In the genomic region with DNA sequence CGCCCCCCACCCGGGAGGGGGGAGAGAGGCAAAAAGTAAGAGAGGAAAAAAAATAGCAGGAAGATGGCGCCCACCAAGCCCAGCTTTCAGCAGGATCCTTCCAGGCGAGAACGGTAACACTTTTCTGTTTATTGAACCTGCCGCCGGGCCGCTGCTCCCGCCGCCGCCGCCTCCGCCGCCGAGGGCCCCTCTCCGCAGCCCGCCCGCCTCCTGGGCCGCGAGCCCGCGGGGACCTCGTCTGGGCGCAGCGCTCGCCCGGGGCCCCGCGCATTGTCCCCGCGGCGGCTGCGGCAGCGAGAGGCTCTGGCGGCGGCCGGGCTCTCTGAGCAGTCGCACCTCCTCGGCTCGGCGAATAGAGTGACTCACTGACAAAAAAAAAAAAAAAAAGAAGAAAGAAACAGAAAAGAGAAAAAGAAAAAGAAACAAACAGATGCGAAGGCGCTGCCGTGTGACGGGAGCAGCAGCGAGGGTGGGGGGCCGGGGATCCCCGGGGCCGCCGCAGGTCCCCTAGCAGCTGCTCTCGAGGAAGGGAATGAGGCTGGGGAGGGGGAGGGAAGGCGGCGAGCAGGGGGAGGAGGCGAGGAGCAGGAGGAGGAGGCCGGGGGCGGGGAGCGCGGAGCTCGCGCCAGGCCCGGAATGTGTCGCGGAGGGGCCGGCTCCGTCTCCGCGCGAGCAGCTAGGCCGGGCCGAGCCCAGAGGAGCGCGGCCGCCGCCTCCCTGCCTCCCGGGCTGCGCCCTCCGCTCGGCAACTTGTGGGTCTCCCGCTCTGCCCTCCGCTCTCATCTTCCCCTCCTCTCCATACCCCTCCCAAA, we compare ENCODE assay signal across 1 cellular context.
TF ChIP-seq lines count a peak whose summit lies in the region.

No MANE protein-coding gene starts in this region.

TF ChIP-seq in HepG2, 621 proteins besides CTCF, POLR2A, EP300 and RAD21 (continued from another document and continues in another):
- TF ChIP-seq ZNF335 (CRISPR knock-in tag; IDR thresholded peaks at IDR 0.05) (no peak), ZNF737 (CRISPR knock-in tag; IDR thresholded peaks at IDR 0.05; ENCODE audit: borderline replicate concordance) (no peak), KDM3A (CRISPR knock-in tag; IDR thresholded peaks at IDR 0.05; ENCODE audit: low read depth) (no peak), MTF2 (CRISPR knock-in tag; IDR thresholded peaks at IDR 0.05; ENCODE audit: borderline replicate concordance) (0 out of 2 replicates have a peak, but pooled peaks have one; percentile 16), ZSCAN12 (CRISPR knock-in tag; IDR thresholded peaks at IDR 0.05) (no peak), EEA1 (CRISPR knock-in tag; IDR thresholded peaks at IDR 0.05; ENCODE audit: borderline replicate concordance) (no peak), ZNF75D (CRISPR knock-in tag; IDR thresholded peaks at IDR 0.05; ENCODE audit: borderline replicate concordance) (no peak), FOXC1 (CRISPR knock-in tag; IDR thresholded peaks at IDR 0.05; ENCODE audit: borderline replicate concordance) (no peak), FOXK2 (IDR thresholded peaks at IDR 0.05) (no peak), ZNF121 (CRISPR knock-in tag; IDR thresholded peaks at IDR 0.05) (no peak), ZNF878 (CRISPR knock-in tag; IDR thresholded peaks at IDR 0.05) (no peak), CCDC6 (CRISPR knock-in tag; IDR thresholded peaks at IDR 0.05) (no peak), NCOR1 (IDR thresholded peaks at IDR 0.05; ENCODE audit: borderline replicate concordance, low read length) (no peak), KAT2B (IDR thresholded peaks at IDR 0.05; ENCODE audit: borderline replicate concordance, low read depth, low read length) (no peak), MEF2D (CRISPR knock-in tag; IDR thresholded peaks at IDR 0.05) (no peak), ISL2 (CRISPR knock-in tag; IDR thresholded peaks at IDR 0.05) (no peak), BCL6 (CRISPR knock-in tag; IDR thresholded peaks at IDR 0.05) (peak; percentile 71), ZKSCAN8 (CRISPR knock-in tag; IDR thresholded peaks at IDR 0.05; ENCODE audit: borderline replicate concordance) (no peak), SOX5 (CRISPR knock-in tag; IDR thresholded peaks at IDR 0.05; ENCODE audit: borderline replicate concordance) (no peak), EED (CRISPR knock-in tag; IDR thresholded peaks at IDR 0.05) (no peak), ZNF230 (CRISPR knock-in tag; IDR thresholded peaks at IDR 0.05) (no peak), ZNF34 (CRISPR knock-in tag; IDR thresholded peaks at IDR 0.05; ENCODE audit: borderline replicate concordance) (no peak), ZBTB8A (CRISPR knock-in tag; IDR thresholded peaks at IDR 0.05; ENCODE audit: borderline replicate concordance, low read depth) (no peak), HMGA1 (CRISPR knock-in tag; conservative IDR thresholded peaks at IDR 0.05) (no peak), ZFX (CRISPR knock-in tag; IDR thresholded peaks at IDR 0.05; ENCODE audit: low read depth) (peak; percentile 47; the same call in 1 of the 2 replicates), PTBP1 (IDR thresholded peaks at IDR 0.05; ENCODE audit: low read depth, low read length, poor library complexity, severe bottlenecking) (peak; percentile 67), YY1 (IDR thresholded peaks at IDR 0.05; ENCODE audit: insufficient read depth, insufficient replicate concordance, low read depth, low read length) (no peak)
- TF ChIP-seq, protein P1, sequence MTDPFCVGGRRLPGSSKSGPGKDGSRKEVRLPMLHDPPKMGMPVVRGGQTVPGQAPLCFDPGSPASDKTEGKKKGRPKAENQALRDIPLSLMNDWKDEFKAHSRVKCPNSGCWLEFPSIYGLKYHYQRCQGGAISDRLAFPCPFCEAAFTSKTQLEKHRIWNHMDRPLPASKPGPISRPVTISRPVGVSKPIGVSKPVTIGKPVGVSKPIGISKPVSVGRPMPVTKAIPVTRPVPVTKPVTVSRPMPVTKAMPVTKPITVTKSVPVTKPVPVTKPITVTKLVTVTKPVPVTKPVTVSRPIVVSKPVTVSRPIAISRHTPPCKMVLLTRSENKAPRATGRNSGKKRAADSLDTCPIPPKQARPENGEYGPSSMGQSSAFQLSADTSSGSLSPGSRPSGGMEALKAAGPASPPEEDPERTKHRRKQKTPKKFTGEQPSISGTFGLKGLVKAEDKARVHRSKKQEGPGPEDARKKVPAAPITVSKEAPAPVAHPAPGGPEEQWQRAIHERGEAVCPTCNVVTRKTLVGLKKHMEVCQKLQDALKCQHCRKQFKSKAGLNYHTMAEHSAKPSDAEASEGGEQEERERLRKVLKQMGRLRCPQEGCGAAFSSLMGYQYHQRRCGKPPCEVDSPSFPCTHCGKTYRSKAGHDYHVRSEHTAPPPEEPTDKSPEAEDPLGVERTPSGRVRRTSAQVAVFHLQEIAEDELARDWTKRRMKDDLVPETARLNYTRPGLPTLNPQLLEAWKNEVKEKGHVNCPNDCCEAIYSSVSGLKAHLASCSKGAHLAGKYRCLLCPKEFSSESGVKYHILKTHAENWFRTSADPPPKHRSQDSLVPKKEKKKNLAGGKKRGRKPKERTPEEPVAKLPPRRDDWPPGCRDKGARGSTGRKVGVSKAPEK (CRISPR knock-in tag; IDR thresholded peaks at IDR 0.05; ENCODE audit: borderline replicate concordance), result peak; percentile 74; the same call in 1 of the 2 replicates
- TF ChIP-seq, protein P2, sequence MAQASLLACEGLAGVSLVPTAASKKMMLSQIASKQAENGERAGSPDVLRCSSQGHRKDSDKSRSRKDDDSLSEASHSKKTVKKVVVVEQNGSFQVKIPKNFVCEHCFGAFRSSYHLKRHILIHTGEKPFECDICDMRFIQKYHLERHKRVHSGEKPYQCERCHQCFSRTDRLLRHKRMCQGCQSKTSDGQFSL (CRISPR knock-in tag; IDR thresholded peaks at IDR 0.05), result no peak
- TF ChIP-seq, protein P3, sequence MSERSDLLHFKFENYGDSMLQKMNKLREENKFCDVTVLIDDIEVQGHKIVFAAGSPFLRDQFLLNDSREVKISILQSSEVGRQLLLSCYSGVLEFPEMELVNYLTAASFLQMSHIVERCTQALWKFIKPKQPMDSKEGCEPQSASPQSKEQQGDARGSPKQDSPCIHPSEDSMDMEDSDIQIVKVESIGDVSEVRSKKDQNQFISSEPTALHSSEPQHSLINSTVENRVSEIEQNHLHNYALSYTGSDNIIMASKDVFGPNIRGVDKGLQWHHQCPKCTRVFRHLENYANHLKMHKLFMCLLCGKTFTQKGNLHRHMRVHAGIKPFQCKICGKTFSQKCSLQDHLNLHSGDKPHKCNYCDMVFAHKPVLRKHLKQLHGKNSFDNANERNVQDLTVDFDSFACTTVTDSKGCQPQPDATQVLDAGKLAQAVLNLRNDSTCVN (CRISPR knock-in tag; IDR thresholded peaks at IDR 0.05; ENCODE audit: borderline replicate concordance), result no peak
- TF ChIP-seq, protein P4, sequence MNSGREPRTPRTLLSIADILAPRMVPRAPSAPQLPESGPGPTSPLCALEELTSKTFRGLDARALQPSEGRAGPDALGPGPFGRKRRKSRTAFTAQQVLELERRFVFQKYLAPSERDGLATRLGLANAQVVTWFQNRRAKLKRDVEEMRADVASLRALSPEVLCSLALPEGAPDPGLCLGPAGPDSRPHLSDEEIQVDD (CRISPR knock-in tag; IDR thresholded peaks at IDR 0.05; ENCODE audit: borderline replicate concordance), result 0 out of 2 replicates have a peak, but pooled peaks have one; percentile 36
- TF ChIP-seq, protein P5, sequence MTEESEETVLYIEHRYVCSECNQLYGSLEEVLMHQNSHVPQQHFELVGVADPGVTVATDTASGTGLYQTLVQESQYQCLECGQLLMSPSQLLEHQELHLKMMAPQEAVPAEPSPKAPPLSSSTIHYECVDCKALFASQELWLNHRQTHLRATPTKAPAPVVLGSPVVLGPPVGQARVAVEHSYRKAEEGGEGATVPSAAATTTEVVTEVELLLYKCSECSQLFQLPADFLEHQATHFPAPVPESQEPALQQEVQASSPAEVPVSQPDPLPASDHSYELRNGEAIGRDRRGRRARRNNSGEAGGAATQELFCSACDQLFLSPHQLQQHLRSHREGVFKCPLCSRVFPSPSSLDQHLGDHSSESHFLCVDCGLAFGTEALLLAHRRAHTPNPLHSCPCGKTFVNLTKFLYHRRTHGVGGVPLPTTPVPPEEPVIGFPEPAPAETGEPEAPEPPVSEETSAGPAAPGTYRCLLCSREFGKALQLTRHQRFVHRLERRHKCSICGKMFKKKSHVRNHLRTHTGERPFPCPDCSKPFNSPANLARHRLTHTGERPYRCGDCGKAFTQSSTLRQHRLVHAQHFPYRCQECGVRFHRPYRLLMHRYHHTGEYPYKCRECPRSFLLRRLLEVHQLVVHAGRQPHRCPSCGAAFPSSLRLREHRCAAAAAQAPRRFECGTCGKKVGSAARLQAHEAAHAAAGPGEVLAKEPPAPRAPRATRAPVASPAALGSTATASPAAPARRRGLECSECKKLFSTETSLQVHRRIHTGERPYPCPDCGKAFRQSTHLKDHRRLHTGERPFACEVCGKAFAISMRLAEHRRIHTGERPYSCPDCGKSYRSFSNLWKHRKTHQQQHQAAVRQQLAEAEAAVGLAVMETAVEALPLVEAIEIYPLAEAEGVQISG (CRISPR knock-in tag; IDR thresholded peaks at IDR 0.05), result no peak
- TF ChIP-seq, protein P6, sequence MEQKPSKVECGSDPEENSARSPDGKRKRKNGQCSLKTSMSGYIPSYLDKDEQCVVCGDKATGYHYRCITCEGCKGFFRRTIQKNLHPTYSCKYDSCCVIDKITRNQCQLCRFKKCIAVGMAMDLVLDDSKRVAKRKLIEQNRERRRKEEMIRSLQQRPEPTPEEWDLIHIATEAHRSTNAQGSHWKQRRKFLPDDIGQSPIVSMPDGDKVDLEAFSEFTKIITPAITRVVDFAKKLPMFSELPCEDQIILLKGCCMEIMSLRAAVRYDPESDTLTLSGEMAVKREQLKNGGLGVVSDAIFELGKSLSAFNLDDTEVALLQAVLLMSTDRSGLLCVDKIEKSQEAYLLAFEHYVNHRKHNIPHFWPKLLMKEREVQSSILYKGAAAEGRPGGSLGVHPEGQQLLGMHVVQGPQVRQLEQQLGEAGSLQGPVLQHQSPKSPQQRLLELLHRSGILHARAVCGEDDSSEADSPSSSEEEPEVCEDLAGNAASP (CRISPR knock-in tag; IDR thresholded peaks at IDR 0.05; ENCODE audit: borderline replicate concordance), result no peak
- TF ChIP-seq, protein P7, sequence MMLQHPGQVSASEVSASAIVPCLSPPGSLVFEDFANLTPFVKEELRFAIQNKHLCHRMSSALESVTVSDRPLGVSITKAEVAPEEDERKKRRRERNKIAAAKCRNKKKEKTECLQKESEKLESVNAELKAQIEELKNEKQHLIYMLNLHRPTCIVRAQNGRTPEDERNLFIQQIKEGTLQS (CRISPR knock-in tag; IDR thresholded peaks at IDR 0.05), result 0 out of 2 replicates have a peak, but pooled peaks have one; percentile 10
- TF ChIP-seq, protein P8, sequence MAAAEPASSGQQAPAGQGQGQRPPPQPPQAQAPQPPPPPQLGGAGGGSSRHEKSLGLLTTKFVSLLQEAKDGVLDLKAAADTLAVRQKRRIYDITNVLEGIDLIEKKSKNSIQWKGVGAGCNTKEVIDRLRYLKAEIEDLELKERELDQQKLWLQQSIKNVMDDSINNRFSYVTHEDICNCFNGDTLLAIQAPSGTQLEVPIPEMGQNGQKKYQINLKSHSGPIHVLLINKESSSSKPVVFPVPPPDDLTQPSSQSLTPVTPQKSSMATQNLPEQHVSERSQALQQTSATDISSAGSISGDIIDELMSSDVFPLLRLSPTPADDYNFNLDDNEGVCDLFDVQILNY (CRISPR knock-in tag; conservative IDR thresholded peaks at IDR 0.05), result no peak
- TF ChIP-seq, protein P9, sequence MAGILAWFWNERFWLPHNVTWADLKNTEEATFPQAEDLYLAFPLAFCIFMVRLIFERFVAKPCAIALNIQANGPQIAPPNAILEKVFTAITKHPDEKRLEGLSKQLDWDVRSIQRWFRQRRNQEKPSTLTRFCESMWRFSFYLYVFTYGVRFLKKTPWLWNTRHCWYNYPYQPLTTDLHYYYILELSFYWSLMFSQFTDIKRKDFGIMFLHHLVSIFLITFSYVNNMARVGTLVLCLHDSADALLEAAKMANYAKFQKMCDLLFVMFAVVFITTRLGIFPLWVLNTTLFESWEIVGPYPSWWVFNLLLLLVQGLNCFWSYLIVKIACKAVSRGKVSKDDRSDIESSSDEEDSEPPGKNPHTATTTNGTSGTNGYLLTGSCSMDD (CRISPR knock-in tag; IDR thresholded peaks at IDR 0.05), result no peak
- TF ChIP-seq, protein P10, sequence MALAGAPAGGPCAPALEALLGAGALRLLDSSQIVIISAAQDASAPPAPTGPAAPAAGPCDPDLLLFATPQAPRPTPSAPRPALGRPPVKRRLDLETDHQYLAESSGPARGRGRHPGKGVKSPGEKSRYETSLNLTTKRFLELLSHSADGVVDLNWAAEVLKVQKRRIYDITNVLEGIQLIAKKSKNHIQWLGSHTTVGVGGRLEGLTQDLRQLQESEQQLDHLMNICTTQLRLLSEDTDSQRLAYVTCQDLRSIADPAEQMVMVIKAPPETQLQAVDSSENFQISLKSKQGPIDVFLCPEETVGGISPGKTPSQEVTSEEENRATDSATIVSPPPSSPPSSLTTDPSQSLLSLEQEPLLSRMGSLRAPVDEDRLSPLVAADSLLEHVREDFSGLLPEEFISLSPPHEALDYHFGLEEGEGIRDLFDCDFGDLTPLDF (CRISPR knock-in tag; IDR thresholded peaks at IDR 0.05), result no peak
- TF ChIP-seq, protein P11, sequence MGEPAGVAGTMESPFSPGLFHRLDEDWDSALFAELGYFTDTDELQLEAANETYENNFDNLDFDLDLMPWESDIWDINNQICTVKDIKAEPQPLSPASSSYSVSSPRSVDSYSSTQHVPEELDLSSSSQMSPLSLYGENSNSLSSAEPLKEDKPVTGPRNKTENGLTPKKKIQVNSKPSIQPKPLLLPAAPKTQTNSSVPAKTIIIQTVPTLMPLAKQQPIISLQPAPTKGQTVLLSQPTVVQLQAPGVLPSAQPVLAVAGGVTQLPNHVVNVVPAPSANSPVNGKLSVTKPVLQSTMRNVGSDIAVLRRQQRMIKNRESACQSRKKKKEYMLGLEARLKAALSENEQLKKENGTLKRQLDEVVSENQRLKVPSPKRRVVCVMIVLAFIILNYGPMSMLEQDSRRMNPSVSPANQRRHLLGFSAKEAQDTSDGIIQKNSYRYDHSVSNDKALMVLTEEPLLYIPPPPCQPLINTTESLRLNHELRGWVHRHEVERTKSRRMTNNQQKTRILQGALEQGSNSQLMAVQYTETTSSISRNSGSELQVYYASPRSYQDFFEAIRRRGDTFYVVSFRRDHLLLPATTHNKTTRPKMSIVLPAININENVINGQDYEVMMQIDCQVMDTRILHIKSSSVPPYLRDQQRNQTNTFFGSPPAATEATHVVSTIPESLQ (CRISPR knock-in tag; conservative IDR thresholded peaks at IDR 0.05), result no peak
- TF ChIP-seq, protein P12, sequence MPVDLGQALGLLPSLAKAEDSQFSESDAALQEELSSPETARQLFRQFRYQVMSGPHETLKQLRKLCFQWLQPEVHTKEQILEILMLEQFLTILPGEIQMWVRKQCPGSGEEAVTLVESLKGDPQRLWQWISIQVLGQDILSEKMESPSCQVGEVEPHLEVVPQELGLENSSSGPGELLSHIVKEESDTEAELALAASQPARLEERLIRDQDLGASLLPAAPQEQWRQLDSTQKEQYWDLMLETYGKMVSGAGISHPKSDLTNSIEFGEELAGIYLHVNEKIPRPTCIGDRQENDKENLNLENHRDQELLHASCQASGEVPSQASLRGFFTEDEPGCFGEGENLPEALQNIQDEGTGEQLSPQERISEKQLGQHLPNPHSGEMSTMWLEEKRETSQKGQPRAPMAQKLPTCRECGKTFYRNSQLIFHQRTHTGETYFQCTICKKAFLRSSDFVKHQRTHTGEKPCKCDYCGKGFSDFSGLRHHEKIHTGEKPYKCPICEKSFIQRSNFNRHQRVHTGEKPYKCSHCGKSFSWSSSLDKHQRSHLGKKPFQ (CRISPR knock-in tag; IDR thresholded peaks at IDR 0.05; ENCODE audit: insufficient replicate concordance), result no peak
